Comparison of ENCODE assay signal across 19 cellular contexts in the genomic region with DNA sequence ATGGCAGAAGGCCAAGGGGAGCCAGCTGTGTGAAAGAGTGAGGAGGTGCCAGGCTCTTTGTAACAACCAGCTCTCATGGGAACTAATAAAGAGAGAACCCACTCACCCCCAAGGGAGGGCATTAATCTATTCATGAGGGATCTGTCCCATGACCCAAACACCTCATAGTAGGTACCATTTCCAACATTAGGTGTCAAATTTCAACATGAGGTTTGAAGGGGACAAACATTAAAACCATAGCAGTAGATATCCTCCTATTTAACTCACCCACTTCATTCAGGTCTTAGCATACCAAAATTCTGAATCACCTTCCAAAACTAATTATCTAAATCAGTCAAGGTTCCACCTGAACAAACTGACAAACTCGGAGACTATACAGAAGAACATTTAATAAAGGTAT.
"Had no signal": no experiment of that assay in that cellular context is flagged by ENCODE, and none has a peak within 500 bp of the region (broad histone marks: within the 10 kb centered on the region; RNA-seq: fewer than 3 reads in every experiment).

No MANE protein-coding gene starts in this region.

- ATAC-seq: esophagus mucosa; heart right ventricle; left colon; naive thymus-derived CD4-positive, alpha-beta T cell; psoas muscle; sciatic nerve; stimulated activated memory B cell treated with anti-CD40 and anti-IgM and Interleukin-4, amounts not matched to agents 10 μg/mL and 1 μg/mL and 100 μg/mL, for 72 hours had no signal

- H3K4me3 ChIP-seq: coronary artery, heart right ventricle, psoas muscle, spleen, tibial artery, upper lobe of left lung, uterus had no signal

- DNase-seq: effector CD4-positive, alpha-beta T cell; heart right ventricle; immature natural killer cell; left colon; mammary epithelial cell; naive thymus-derived CD4-positive, alpha-beta T cell; nephron progenitor cell; psoas muscle; spleen; stimulated activated CD4-positive, alpha-beta T cell treated with anti-CD3 and anti-CD28 coated beads, Interleukin-15, amount 100 ng/mL, for 24 hours; stimulated activated CD4-positive, alpha-beta T cell treated with anti-CD3 and anti-CD28 coated beads, Interleukin-1b, Interleukin-23, amount 100 ng/mL, for 48 hours; stimulated activated CD4-positive, alpha-beta T cell treated with anti-CD3 and anti-CD28 coated beads, Interleukin-4, amount 100 ng/mL, for 24 hours; tibial artery; upper lobe of left lung; uterus had no signal
